ENCODE assay signal across 17 cellular contexts in genomic region chr12:132071837-132072384, GRCh38.
A peak's percentile ranks its signal among the peaks of the same experiment; 100 is the strongest.
DNase-seq lines count a peak whose midpoint lies in the region; ATAC-seq lines count a peak whose summit lies in the region.
"Had no signal": no experiment of that assay in that cellular context is flagged by ENCODE, and none has a peak within 500 bp of the region (broad histone marks: within the 10 kb centered on the region; RNA-seq: fewer than 3 reads in every experiment).

No MANE protein-coding gene starts in this region.

- H3K14ac ChIP-seq in mesenchymal stem cell (ENCODE audit: low read length in 2 of 2): no peak overlapping the region

- H3K23ac ChIP-seq in mesenchymal stem cell (ENCODE audit: low read length in 2 of 2): no peak overlapping the region

- peaks cover 90% of the 10 kb centered on the region for H3K36me3 Mint-ChIP-seq in activated T-helper 17 cell treated with anti-CD3 and anti-CD28 coated beads, Interleukin-2, amount 50 U/mL, for 72 hours (ENCODE audit: low read depth)

- H4K8ac ChIP-seq in mesenchymal stem cell (ENCODE audit: low read length): peak overlapping the region; percentile 7

- H4K91ac ChIP-seq in mesenchymal stem cell (ENCODE audit: low read length): no peak overlapping the region

- peak overlapping the region in 1 of 2 experiments; percentile 7 for H3K4me3 ChIP-seq in mesenchymal stem cell (ENCODE audit: insufficient read depth in 1 of 2, low read depth in 1 of 2, low read length in 2 of 2)
- H3K4me3 ChIP-seq: colonic mucosa had no signal

- no peak overlapping the region for H3K4me2 ChIP-seq in mesenchymal stem cell (ENCODE audit: low read length, poor library complexity, severe bottlenecking)

- peak overlapping the region; percentile 21 for H3K27ac Mint-ChIP-seq in activated T-helper 17 cell treated with anti-CD3 and anti-CD28 coated beads, Interleukin-2, amount 50 U/mL, for 72 hours
- H3K27ac Mint-ChIP-seq: type B pancreatic cell had no signal

- no peak overlapping the region for H2BK15ac ChIP-seq in mesenchymal stem cell (ENCODE audit: low read depth, poor library complexity, severe bottlenecking)

- WGBS in mesenchymal stem cell: 95% methylated on average over 12 of the region's 14 CpGs

- no peak overlapping the region for H3K4ac ChIP-seq in mesenchymal stem cell (ENCODE audit: low read depth in 1 of 2, low read length in 2 of 2)

- H3K4me1 Mint-ChIP-seq in activated T-helper 17 cell treated with anti-CD3 and anti-CD28 coated beads, Interleukin-2, amount 50 U/mL, for 72 hours: no peaks in the 10 kb centered on the region

- ATAC-seq in GM21825 (IDR thresholded peaks at IDR 0.05; ENCODE audit: unreplicated experiment): peak; percentile 6
- ATAC-seq in activated T-helper 17 cell treated with anti-CD3 and anti-CD28 coated beads, Interleukin-2, amount 50 U/mL, for 72 hours (replicated peaks): no peak
- ATAC-seq in HG03135 (IDR thresholded peaks at IDR 0.05; ENCODE audit: unreplicated experiment): no peak
- ATAC-seq: left cardiac atrium had no signal

- H2BK5ac ChIP-seq in mesenchymal stem cell (ENCODE audit: low read depth, low read length, poor library complexity, severe bottlenecking): no peak overlapping the region

- H3K36me3 ChIP-seq in mesenchymal stem cell (ENCODE audit: control insufficient read depth in 1 of 2, insufficient read depth in 2 of 2, low read depth in 1 of 2, low read length in 2 of 2): peaks cover 73 to 86% of the 10 kb centered on the region in 2 experiments

- H3K79me1 ChIP-seq in mesenchymal stem cell (replicated peaks; ENCODE audit: low read length, poor library complexity, severe bottlenecking): peaks cover 52% of the 10 kb centered on the region

- no peak overlapping the region for H2BK120ac ChIP-seq in mesenchymal stem cell (ENCODE audit: low read depth, low read length)

- H3K27me3 Mint-ChIP-seq in activated T-helper 17 cell treated with anti-CD3 and anti-CD28 coated beads, Interleukin-2, amount 50 U/mL, for 72 hours: no peaks in the 10 kb centered on the region
- H3K27me3 Mint-ChIP-seq: type B pancreatic cell had no signal

- H3K4me3 Mint-ChIP-seq in activated T-helper 17 cell treated with anti-CD3 and anti-CD28 coated beads, Interleukin-2, amount 50 U/mL, for 72 hours: no peak overlapping the region
- H3K4me3 Mint-ChIP-seq: CD14-positive monocyte, type B pancreatic cell had no signal

- H2BK12ac ChIP-seq in mesenchymal stem cell (ENCODE audit: low read length in 2 of 2): no peak overlapping the region

- H2AFZ ChIP-seq in mesenchymal stem cell (ENCODE audit: low read depth, low read length): no peak overlapping the region

- H3K9me3 ChIP-seq in mesenchymal stem cell (ENCODE audit: control insufficient read depth, low read length): no peaks in the 10 kb centered on the region
- H3K9me3 ChIP-seq: colonic mucosa had no signal

- no peak overlapping the region for H3K27ac ChIP-seq in mesenchymal stem cell (ENCODE audit: low read length, poor library complexity, severe bottlenecking)
- H3K27ac ChIP-seq: colonic mucosa had no signal

- no peaks in the 10 kb centered on the region for H3K27me3 ChIP-seq in mesenchymal stem cell (ENCODE audit: control insufficient read depth in 1 of 2, insufficient read depth in 1 of 2, low read length in 2 of 2)
- H3K27me3 ChIP-seq: colonic mucosa had no signal

- DNase-seq in ELR (ENCODE audit: low read depth) (peak; percentile 17), mesenchymal stem cell (no peak), nucleus accumbens (lab: John Stamatoyannopoulos, UW) (no peak), GF-D8 (lab: John Stamatoyannopoulos, UW) (no peak), DMS 273 treated with DMSO at 0.1 percent for 48 hours (lab: John Stamatoyannopoulos, UW) (no peak)
- DNase-seq: activated CD4-positive, alpha-beta T cell treated with anti-CD3 and anti-CD28 coated beads, Interleukin-2, amount 50 U/mL, for 4 hours; colonic mucosa; erythroblast; left cardiac atrium; NCI-H146; NCI-H446 treated with DMSO at 0.1 percent for 48 hours; stimulated activated CD4-positive, alpha-beta T cell treated with anti-CD3 and anti-CD28 coated beads, Interleukin-4, amount 100 ng/mL, for 24 hours had no signal

- peaks cover 5% of the 10 kb centered on the region for H3K4me1 ChIP-seq in mesenchymal stem cell (ENCODE audit: control insufficient read depth, insufficient read depth, low read depth, low read length)
- H3K4me1 ChIP-seq: colonic mucosa had no signal

- H3K9me3 Mint-ChIP-seq in activated T-helper 17 cell treated with anti-CD3 and anti-CD28 coated beads, Interleukin-2, amount 50 U/mL, for 72 hours: no peaks in the 10 kb centered on the region
- H3K9me3 Mint-ChIP-seq: type B pancreatic cell had no signal

- H3K9ac ChIP-seq in mesenchymal stem cell (ENCODE audit: low read length): no peak overlapping the region

- H3K18ac ChIP-seq in mesenchymal stem cell (ENCODE audit: low read depth in 1 of 2, low read length in 2 of 2): no peak overlapping the region

- no peak overlapping the region for H2AK5ac ChIP-seq in mesenchymal stem cell (ENCODE audit: low read length, severe bottlenecking)
